In the genomic region with DNA sequence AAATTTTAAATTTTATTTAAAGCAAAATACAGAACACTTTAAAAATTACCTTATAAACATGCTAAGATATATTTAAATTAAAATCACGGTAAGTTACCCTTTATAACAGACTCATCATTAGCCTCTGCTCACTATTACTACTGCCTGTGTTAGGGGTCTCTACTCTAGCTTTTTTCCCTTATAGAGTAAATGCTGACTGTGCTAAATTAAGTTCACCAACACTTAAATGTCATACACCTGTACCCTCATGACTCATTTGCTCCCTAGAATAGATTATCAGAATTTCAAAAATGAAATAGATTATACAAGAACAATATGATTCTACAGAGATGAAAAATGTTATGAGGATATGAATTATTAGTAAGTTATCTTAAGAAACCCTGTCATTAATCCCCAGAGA, we compare ENCODE assay signal across 7 cellular contexts.
"Had no signal": no experiment of that assay in that cellular context is flagged by ENCODE, and none has a peak within 500 bp of the region (broad histone marks: within the 10 kb centered on the region; RNA-seq: fewer than 3 reads in every experiment).

No MANE protein-coding gene starts in this region.

- H3K4me3 ChIP-seq: GM23248 had no signal

- H3K27ac ChIP-seq: GM23248, HL-60 had no signal

- DNase-seq: GM23248, GOT3, H9, HCEC 1CT, KG1 had no signal

- H3K9ac ChIP-seq: GM23248 had no signal

- H2AFZ ChIP-seq: GM23248 had no signal

- FAIRE-seq: H54 had no signal
